17 cellular contexts compared by ENCODE assay signal in genomic region chr1:6271001-6271400, GRCh38. TPM values are rescaled to one million over a fixed set of nuclear protein-coding genes. Genes with fewer than 3 reads are reported as not detected.
"Had no signal": no experiment of that assay in that cellular context is flagged by ENCODE, and none has a peak within 500 bp of the region (broad histone marks: within the 10 kb centered on the region; RNA-seq: fewer than 3 reads in every experiment).

No MANE protein-coding gene starts in this region.

- DNase-seq: activated CD4-positive, alpha-beta T cell treated with anti-CD3 and anti-CD28 coated beads, Interleukin-2, amount 50 U/mL, for 48 hours; activated CD4-positive, CD25-positive, alpha-beta regulatory T cell treated with anti-CD3 and anti-CD28 coated beads, Interleukin-2, amount 50 U/mL, for 72 hours; activated T-cell treated with anti-CD3 and anti-CD28 coated beads, Interleukin-2, amount 50 U/mL, for 48 hours; aorta; heart right ventricle; left ventricle myocardium superior; mesendoderm; posterior cingulate gyrus; stimulated activated CD4-positive, alpha-beta T cell treated with anti-CD3 and anti-CD28 coated beads, Interleukin-4, amount 100 ng/mL, for 4 hours; stimulated activated naive CD8-positive, alpha-beta T cell treated with anti-CD3 and anti-CD28 coated beads, Interleukin-15, amount 100 ng/mL, for 72 hours; uterus had no signal

- H3K36me3 ChIP-seq: heart right ventricle, right atrium auricular region, thoracic aorta, uterus had no signal

- H3K9me3 Mint-ChIP-seq: stimulated activated naive CD8-positive, alpha-beta T cell treated with anti-CD3 and anti-CD28 coated beads, Interleukin-15, amount 100 ng/mL, for 72 hours had no signal

- H3K27me3 Mint-ChIP-seq: stimulated activated naive CD8-positive, alpha-beta T cell treated with anti-CD3 and anti-CD28 coated beads, Interleukin-15, amount 100 ng/mL, for 72 hours had no signal

- H3K27me3 ChIP-seq: heart right ventricle, right atrium auricular region, uterus had no signal

- H3K27ac Mint-ChIP-seq: stimulated activated naive CD8-positive, alpha-beta T cell treated with anti-CD3 and anti-CD28 coated beads, Interleukin-15, amount 100 ng/mL, for 72 hours had no signal

- H3K9me3 ChIP-seq: heart right ventricle, right atrium auricular region, thoracic aorta, uterus had no signal

- H3K4me1 Mint-ChIP-seq: stimulated activated naive CD8-positive, alpha-beta T cell treated with anti-CD3 and anti-CD28 coated beads, Interleukin-15, amount 100 ng/mL, for 72 hours had no signal

- H3K27ac ChIP-seq: heart right ventricle, right atrium auricular region, thoracic aorta, uterus had no signal

- H3K4me3 Mint-ChIP-seq: stimulated activated naive CD8-positive, alpha-beta T cell treated with anti-CD3 and anti-CD28 coated beads, Interleukin-15, amount 100 ng/mL, for 72 hours had no signal

- H3K4me3 ChIP-seq: heart right ventricle, right atrium auricular region, skin epidermis, thoracic aorta, uterus had no signal

RNA-seq across cellular contexts. Expression of gene HES3, which starts 27.0 kb away (rescaled TPM):
- total RNA-seq: aorta, fibroblast of lung, frontal cortex, heart right ventricle, left ventricle myocardium superior, right atrium auricular region, thoracic aorta, uterus had no signal
- polyA plus RNA-seq: aorta, fibroblast of lung, heart right ventricle, keratinocyte had no signal
